10 cellular contexts compared by ENCODE assay signal in genomic region chr5:54159153-54159836, GRCh38.
DNase-seq lines count a peak whose midpoint lies in the region; ATAC-seq and TF ChIP-seq lines count a peak whose summit lies in the region.
"Had no signal": no experiment of that assay in that cellular context is flagged by ENCODE, and none has a peak within 500 bp of the region (broad histone marks: within the 10 kb centered on the region; RNA-seq: fewer than 3 reads in every experiment).

No MANE protein-coding gene starts in this region.

- peak overlapping the region in 4 of 7 donors; percentile 18 to 78 (median 32) for H3K27ac Mint-ChIP-seq in CD14-positive monocyte
- H3K27ac Mint-ChIP-seq: stimulated activated memory B cell treated with anti-CD40 and anti-IgM and Interleukin-4, amounts not matched to agents 10 μg/mL and 1 μg/mL and 100 μg/mL, for 72 hours had no signal

- H3K27me3 ChIP-seq in foreskin keratinocyte, result no peaks in the 10 kb centered on the region
- no peaks in the 10 kb centered on the region for H3K27me3 ChIP-seq in spleen (replicated peaks in 1 of 7)

- no peak overlapping the region for H3K4me3 Mint-ChIP-seq in CD14-positive monocyte
- H3K4me3 Mint-ChIP-seq: stimulated activated memory B cell treated with anti-CD40 and anti-IgM and Interleukin-4, amounts not matched to agents 10 μg/mL and 1 μg/mL and 100 μg/mL, for 72 hours had no signal

- no peaks in the 10 kb centered on the region for H3K9me3 Mint-ChIP-seq in CD14-positive monocyte
- H3K9me3 Mint-ChIP-seq: stimulated activated memory B cell treated with anti-CD40 and anti-IgM and Interleukin-4, amounts not matched to agents 10 μg/mL and 1 μg/mL and 100 μg/mL, for 72 hours had no signal

- H3K36me3 Mint-ChIP-seq in CD14-positive monocyte, result peaks cover 8 to 10% of the 10 kb centered on the region in 2 donors

- H3K4me1 ChIP-seq in foreskin keratinocyte (no peaks in the 10 kb centered on the region), spleen (no peaks in the 10 kb centered on the region)

- intact Hi-C loops in CD14-positive monocyte (cut with micrococcal nuclease) (no loop called here), spleen (cut with DNase I; ENCODE audit: low total_unique reads) (no loop called here)

- TF ChIP-seq CTCF in CD14-positive monocyte (IDR thresholded peaks at IDR 0.05) (peak; percentile 28), NB4 (IDR thresholded peaks at IDR 0.05; ENCODE audit: low read depth, low read length) (peak; percentile 20), foreskin keratinocyte (conservative IDR thresholded peaks at IDR 0.05) (peak; percentile 47), spleen (IDR thresholded peaks at IDR 0.05 in 8 of 11, conservative IDR thresholded peaks at IDR 0.05 in 3 of 11) (no peak)

- H3K27me3 Mint-ChIP-seq in CD14-positive monocyte (ENCODE audit: low read depth in 3 of 3), result peaks cover 0 to 3% (median 0%) of the 10 kb centered on the region in 3 donors
- H3K27me3 Mint-ChIP-seq: stimulated activated memory B cell treated with anti-CD40 and anti-IgM and Interleukin-4, amounts not matched to agents 10 μg/mL and 1 μg/mL and 100 μg/mL, for 72 hours had no signal

- peak; percentile 63 for DNase-seq in CD14-positive monocyte (ENCODE audit: low spot score)
- DNase-seq in NB4 (ENCODE audit: low read depth), result peak; percentile 84
- peak; percentile 10 to 12 for DNase-seq in foreskin keratinocyte
- no peak for DNase-seq in amygdala (lab: John Stamatoyannopoulos, UW)
- no peak for DNase-seq in spleen
- DNase-seq: occipital lobe had no signal

- 63 to 89% (median 75%) methylated on average over 4 of the region's 4 CpGs for WGBS in spleen, 5 donors

- peak; percentile 66 for ATAC-seq in GM21447 (IDR thresholded peaks at IDR 0.05; ENCODE audit: unreplicated experiment)
- ATAC-seq in foreskin keratinocyte, result no peak
- no peak for ATAC-seq in HG03521 (IDR thresholded peaks at IDR 0.05; ENCODE audit: unreplicated experiment)
- ATAC-seq in HG03045 (IDR thresholded peaks at IDR 0.05; ENCODE audit: unreplicated experiment), result no peak
- ATAC-seq: stimulated activated memory B cell treated with anti-CD40 and anti-IgM and Interleukin-4, amounts not matched to agents 10 μg/mL and 1 μg/mL and 100 μg/mL, for 72 hours had no signal

- H3K9me3 ChIP-seq in spleen, result no peaks in the 10 kb centered on the region

- H3K4me3 ChIP-seq in NB4 (ENCODE audit: low read depth, low read length) (no peak overlapping the region), spleen (no peak overlapping the region)

- H3K4me1 Mint-ChIP-seq in CD14-positive monocyte, result peaks cover 5% of the 10 kb centered on the region
- H3K4me1 Mint-ChIP-seq: stimulated activated memory B cell treated with anti-CD40 and anti-IgM and Interleukin-4, amounts not matched to agents 10 μg/mL and 1 μg/mL and 100 μg/mL, for 72 hours had no signal

- TF ChIP-seq POLR2A in NB4 (IDR thresholded peaks at IDR 0.05; ENCODE audit: extremely low read depth, insufficient read length) (no peak), spleen (IDR thresholded peaks at IDR 0.05) (no peak)

- H3K27ac ChIP-seq in foreskin keratinocyte (no peak overlapping the region), spleen (no peak overlapping the region)

- peaks cover 0 to 16% (median 0%) of the 10 kb centered on the region in 6 donors for H3K36me3 ChIP-seq in spleen

Comparison
In these comparisons a context has a peak if more than half of its experiments do, and no peak if none do; other contexts are left out.
1. DNase-seq: peak in CD14-positive monocyte (single experiment), NB4 (single experiment) and foreskin keratinocyte (2 of 2); none in amygdala (0 of 56) and spleen (single experiment).
2. CTCF ChIP-seq: peak in CD14-positive monocyte (single experiment), NB4 (single experiment) and foreskin keratinocyte (single experiment); none in spleen (0 of 11).